In the genomic region with DNA sequence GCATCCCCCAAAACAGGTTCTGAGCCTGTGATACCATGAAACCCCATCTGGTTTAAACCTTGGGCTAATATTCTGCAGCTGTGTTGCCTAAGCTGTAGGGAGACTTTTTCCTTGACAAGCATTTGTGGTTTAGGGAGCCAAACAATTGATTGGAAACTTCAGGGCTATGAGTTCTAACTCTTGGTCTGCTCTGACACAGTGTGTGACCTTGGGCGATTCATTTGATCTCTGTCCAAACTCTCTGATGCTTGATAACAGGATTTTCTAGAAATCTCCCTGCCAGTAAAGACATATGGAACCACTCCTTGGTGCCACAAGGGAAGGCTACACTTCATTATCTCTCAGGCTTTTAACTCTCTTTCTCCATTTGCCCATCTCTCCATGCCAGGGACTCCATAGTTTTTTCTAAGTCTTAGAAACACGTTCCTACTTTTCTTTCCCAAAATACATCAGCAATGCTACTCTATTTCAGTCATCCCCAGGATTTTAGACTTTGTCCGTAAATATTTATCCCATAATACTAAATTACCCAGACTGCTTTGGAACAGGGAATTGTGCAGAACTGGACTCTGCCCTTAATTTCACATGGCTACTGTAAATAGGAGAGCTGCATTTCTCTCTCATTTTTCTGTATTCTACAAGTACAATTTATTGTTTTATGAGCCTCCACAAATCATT, we compare ENCODE assay signal across 21 cellular contexts.
"Had no signal": no experiment of that assay in that cellular context is flagged by ENCODE, and none has a peak within 500 bp of the region (broad histone marks: within the 10 kb centered on the region; RNA-seq: fewer than 3 reads in every experiment).

No MANE protein-coding gene starts in this region.

- H3K4me3 ChIP-seq: esophagus squamous epithelium, left lung, spleen, tibial artery had no signal

- ATAC-seq: activated CD4-positive, alpha-beta T cell treated with anti-CD3 and anti-CD28 coated beads for 36 hours; foreskin keratinocyte; left lung; natural killer cell; stimulated activated naive CD8-positive, alpha-beta T cell treated with anti-CD3 and anti-CD28 coated beads, Interleukin-15, Interleukin-2, amounts not matched to agents 100 U/mL and 50 U/mL, for 24 hours; T-helper 17 cell had no signal

- H3K4me1 ChIP-seq: esophagus squamous epithelium, foreskin keratinocyte, left lung, spleen had no signal

- H3K27me3 ChIP-seq: esophagus squamous epithelium, foreskin keratinocyte, left lung, spleen, tibial artery had no signal

- H3K27ac ChIP-seq: esophagus squamous epithelium, foreskin keratinocyte, left lung, spleen, tibial artery had no signal

- DNase-seq: activated B cell treated with CpG ODN at 0.5 μM for 24 hours; activated CD4-positive, alpha-beta T cell treated with anti-CD3 and anti-CD28 coated beads for 36 hours; activated CD4-positive, alpha-beta T cell treated with anti-CD3 and anti-CD28 coated beads, Interleukin-2, amount 50 U/mL, for 4 hours; activated naive CD4-positive, alpha-beta T cell treated with Interleukin-2 at 50 U/mL for 16 hours; activated naive CD8-positive, alpha-beta T cell treated with anti-CD3 and anti-CD28 coated beads for 36 hours; activated T-cell treated with anti-CD3 and anti-CD28 coated beads, Interleukin-2, amount 50 U/mL, for 48 hours; amniotic stem cell; cortex of kidney; endodermal cell; esophagus squamous epithelium; foreskin keratinocyte; kidney; left lung; natural killer cell; retina; spleen; stimulated activated CD4-positive, alpha-beta T cell treated with anti-CD3 and anti-CD28 coated beads, Interleukin-4, amount 100 ng/mL, for 4 hours; stimulated activated naive CD8-positive, alpha-beta T cell treated with anti-CD3 and anti-CD28 coated beads, Interleukin-15, Interleukin-2, amounts not matched to agents 100 U/mL and 50 U/mL, for 24 hours; substantia nigra; T-helper 17 cell; tibial artery had no signal

- H3K36me3 ChIP-seq: esophagus squamous epithelium, left lung, spleen, tibial artery had no signal

- H3K9me3 ChIP-seq: esophagus squamous epithelium, left lung, spleen, tibial artery had no signal
